In the genomic region with DNA sequence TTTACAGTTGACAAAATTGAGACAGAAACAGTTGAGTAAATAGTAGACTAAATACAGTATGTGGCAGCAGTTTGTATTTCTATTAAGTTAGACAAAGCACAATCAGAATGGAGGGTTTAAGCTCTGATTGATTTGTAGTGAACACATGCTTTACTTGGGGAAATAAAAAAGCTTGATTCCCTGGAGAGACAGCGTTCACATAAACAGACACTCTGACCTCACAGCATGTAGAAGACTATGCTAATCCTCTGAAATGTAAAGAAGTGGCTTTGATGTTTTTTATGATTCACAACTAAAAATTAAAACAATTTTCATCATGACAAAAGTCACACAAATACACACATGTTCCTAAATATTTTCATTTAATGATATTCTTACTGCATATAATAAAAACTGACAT, we compare ENCODE assay signal across 16 cellular contexts.
DNase-seq lines count a peak whose midpoint lies in the region; TF ChIP-seq lines count a peak whose summit lies in the region.
"Had no signal": no experiment of that assay in that cellular context is flagged by ENCODE, and none has a peak within 500 bp of the region (broad histone marks: within the 10 kb centered on the region; RNA-seq: fewer than 3 reads in every experiment).

No MANE protein-coding gene starts in this region.

- H3K9ac ChIP-seq in colonic mucosa (ENCODE audit: low read depth in 2 of 2, low read length in 2 of 2) = no peak overlapping the region

- CTCF ChIA-PET in A673 (lab: Charles Lee) = interaction anchor here (1.0 kb wide), 1 partner anchor 350 kb away, joined by 3 read pairs; no protein-coding TSS in a partner anchor

- H3K27ac ChIP-seq in A673 (ENCODE audit: low read depth, low read length, poor library complexity, severe bottlenecking) (no peak overlapping the region), colonic mucosa (peak overlapping the region; percentile 60), spleen (no peak overlapping the region)
- H3K27ac ChIP-seq: SJCRH30 had no signal

- DNase-seq in A673 (ENCODE audit: low spot score) (peak; percentile 45), NCI-H1105 (lab: John Stamatoyannopoulos, UW) (peak; percentile 10), NCI-H524 (lab: John Stamatoyannopoulos, UW) (peak; percentile 73 to 84), colonic mucosa (no peak), posterior cingulate gyrus (no peak), Ammon's horn (ENCODE audit: low spot score) (no peak), spleen (no peak)
- DNase-seq in activated CD4-positive, alpha-beta T cell treated with anti-CD3 and anti-CD28 coated beads for 1 hour = no peak
- DNase-seq: activated CD4-positive, alpha-beta T cell treated with anti-CD3 and anti-CD28 coated beads for 36 hours; activated effector memory CD4-positive, alpha-beta T cell treated with anti-CD3 and anti-CD28 coated beads, Interleukin-2, amount 50 U/mL, for 16 hours; H7; Karpas-422; MV-4-11; T-cell had no signal

- 0 to 29% (median 0%) methylated on average over 1 of the region's 1 CpG for WGBS in spleen, 5 donors

- no peak for TF ChIP-seq CTCF in A673 (conservative IDR thresholded peaks at IDR 0.05; ENCODE audit: low read depth, low read length)
- TF ChIP-seq CTCF in colonic mucosa (IDR thresholded peaks at IDR 0.05) = no peak
- TF ChIP-seq CTCF in spleen (IDR thresholded peaks at IDR 0.05 in 8 of 11, conservative IDR thresholded peaks at IDR 0.05 in 3 of 11) = no peak

- POLR2A ChIA-PET in A673 (lab: Charles Lee; ENCODE audit: low non-redundant PET) = no interaction called here

- no peak for TF ChIP-seq POLR2A in spleen (IDR thresholded peaks at IDR 0.05)

- H3K36me3 ChIP-seq in A673 (ENCODE audit: insufficient read depth, low read length, poor library complexity, severe bottlenecking) (no peaks in the 10 kb centered on the region), colonic mucosa (no peaks in the 10 kb centered on the region), spleen (no peaks in the 10 kb centered on the region)
- H3K36me3 ChIP-seq: SJCRH30 had no signal

- H3K4me3 ChIP-seq in A673 (ENCODE audit: low read depth, low read length, poor library complexity, severe bottlenecking) = no peak overlapping the region
- H3K4me3 ChIP-seq in colonic mucosa = no peak overlapping the region
- no peak overlapping the region for H3K4me3 ChIP-seq in spleen
- H3K4me3 ChIP-seq: lung, SJCRH30 had no signal

- H3K4me1 ChIP-seq in A673 (ENCODE audit: insufficient read depth, low read length, poor library complexity, severe bottlenecking) = peaks cover 12% of the 10 kb centered on the region
- H3K4me1 ChIP-seq in colonic mucosa = no peaks in the 10 kb centered on the region
- H3K4me1 ChIP-seq in spleen = no peaks in the 10 kb centered on the region

- intact Hi-C loops in A673 (cut with micrococcal nuclease; ENCODE audit: unreplicated experiment) = loop anchor here (5.0 kb wide), 3 partner anchors 273 to 523 kb away; no protein-coding TSS in a partner anchor
- intact Hi-C loops in colonic mucosa (cut with DNase I) = loop anchor here (10.0 kb wide), 2 partner anchors 125 to 345 kb away; a partner anchor contains a TSS
- intact Hi-C loops in posterior cingulate gyrus (cut with DNase I) = loop anchor here (10.0 kb wide), 1 partner anchor 345 kb away; no protein-coding TSS in a partner anchor
- intact Hi-C loops in spleen (cut with DNase I; ENCODE audit: low total_unique reads) = no loop called here

- H3K27me3 ChIP-seq in A673 (replicated peaks; ENCODE audit: insufficient read depth, low read depth, low read length, poor library complexity) (no peaks in the 10 kb centered on the region), colonic mucosa (no peaks in the 10 kb centered on the region), spleen (replicated peaks in 1 of 7) (no peaks in the 10 kb centered on the region)
- H3K27me3 ChIP-seq: SJCRH30 had no signal

- H3K9me3 ChIP-seq in A673 (ENCODE audit: low read depth, low read length, poor library complexity, severe bottlenecking) = no peaks in the 10 kb centered on the region
- no peaks in the 10 kb centered on the region for H3K9me3 ChIP-seq in colonic mucosa
- H3K9me3 ChIP-seq in spleen = no peaks in the 10 kb centered on the region
- H3K9me3 ChIP-seq: SJCRH30 had no signal

- BruUV-seq in A673 (replicated peaks; lab: Mats Ljungman, UMichigan) = no TSS peak

Comparison
In these comparisons a context has a peak if more than half of its experiments do, and no peak if none do; other contexts are left out.
1. DNase-seq: peak in A673 (single experiment), NCI-H1105 (single experiment) and NCI-H524 (2 of 2); none in colonic mucosa (single experiment), activated CD4-positive, alpha-beta T cell treated with anti-CD3 and anti-CD28 coated beads for 1 hour (single experiment), posterior cingulate gyrus (0 of 10), Ammon's horn (single experiment) and spleen (single experiment).